8 cellular contexts compared by ENCODE assay signal in the genomic region with DNA sequence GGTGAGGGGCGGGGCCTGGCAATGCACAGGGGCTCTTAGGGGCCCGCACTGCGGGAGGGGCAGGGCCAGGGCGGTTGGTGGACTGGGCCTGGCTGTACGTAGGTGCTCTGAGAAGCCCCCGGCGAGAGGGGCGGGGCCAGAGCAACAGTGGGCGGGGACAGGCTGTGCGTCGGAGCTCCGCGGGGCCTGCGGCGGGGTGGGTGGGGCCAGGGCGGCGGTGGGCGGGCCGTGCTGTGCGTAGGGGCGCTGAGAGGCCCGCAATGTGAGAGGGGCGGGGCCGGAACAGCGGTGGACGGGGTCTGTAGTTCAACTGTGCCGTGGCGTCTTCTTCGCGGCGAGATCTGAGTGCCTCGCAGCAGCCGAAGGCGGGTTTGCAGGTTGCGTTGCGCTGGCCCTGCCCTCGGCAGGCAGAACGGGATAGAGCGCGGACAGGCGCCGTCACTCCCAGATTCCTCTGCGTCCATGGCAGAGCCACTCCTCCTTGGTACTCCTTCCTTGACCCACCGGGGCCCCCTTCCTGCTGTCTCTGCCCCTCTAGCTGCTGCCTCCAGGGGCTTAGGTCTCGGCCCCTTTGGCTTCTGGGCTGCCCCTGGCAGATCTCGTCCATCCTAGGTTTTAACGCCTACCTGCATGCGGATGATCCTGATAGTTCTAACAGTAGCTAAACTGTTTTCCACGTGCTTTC. TPM values are rescaled to one million over a fixed set of nuclear protein-coding genes. Genes with fewer than 3 reads are reported as not detected.
DNase-seq lines count a peak whose midpoint lies in the region; ATAC-seq and TF ChIP-seq lines count a peak whose summit lies in the region.

No MANE protein-coding gene starts in this region.

- peak overlapping the region; percentile 22 for H3K27ac ChIP-seq in endodermal cell (ENCODE audit: low read depth, low read length)

- DNase-seq in Caco-2 = peak; percentile 98
- DNase-seq in HT-29 (ENCODE audit: low spot score) = peak; percentile 96
- DNase-seq in NOMO-1 treated with DMSO at 0.1 percent for 48 hours (lab: John Stamatoyannopoulos, UW; ENCODE audit: unreplicated experiment) = peak; percentile 87
- peak; percentile 96 for DNase-seq in activated CD8-positive, alpha-beta memory T cell treated with anti-CD3 and anti-CD28 coated beads, Interleukin-2, amount 10 ng/mL, durations not matched to agents 7 days and 5 days
- peak; percentile 99 for DNase-seq in endodermal cell
- peak; percentile 78 for DNase-seq in midbrain (lab: John Stamatoyannopoulos, UW)
- peak; percentile 92 to 94 for DNase-seq in stimulated activated CD8-positive, alpha-beta memory T cell treated with anti-CD3 and anti-CD28 coated beads, Interleukin-15, amount 100 ng/mL, for 4 hours (ENCODE audit: low read depth in 2 of 2)

- no peaks in the 10 kb centered on the region for H3K9me3 Mint-ChIP-seq in Caco-2 (ENCODE audit: unreplicated experiment)
- H3K9me3 Mint-ChIP-seq in activated CD8-positive, alpha-beta memory T cell treated with anti-CD3 and anti-CD28 coated beads, Interleukin-2, amount 10 ng/mL, durations not matched to agents 7 days and 5 days (ENCODE audit: low read depth) = no peaks in the 10 kb centered on the region
- no peaks in the 10 kb centered on the region for H3K9me3 Mint-ChIP-seq in endodermal cell

- POLR2A ChIA-PET in Caco-2 (lab: Charles Lee) = interaction anchor here (0.5 to 1.5 kb wide), 11 partner anchors 12 to 830 kb away, joined by 3 to 8 read pairs (median 4); partner anchors contain the start of gene POP4

- no TSS peak for BruUV-seq in Caco-2 (replicated peaks; lab: Mats Ljungman, UMichigan)

- peak in 1 of 2 experiments; percentile 1 for TF ChIP-seq CTCF in Caco-2 (IDR thresholded peaks at IDR 0.05; ENCODE audit: insufficient read depth in 1 of 2, low read depth in 1 of 2, low read length in 1 of 2, severe bottlenecking in 1 of 2, unreplicated experiment in 1 of 2)
- TF ChIP-seq CTCF in endodermal cell (conservative IDR thresholded peaks at IDR 0.05) = peak; percentile 11

- peak; percentile 56 for ATAC-seq in GM21367 (IDR thresholded peaks at IDR 0.05; ENCODE audit: unreplicated experiment)
- peak; percentile 85 for ATAC-seq in activated CD8-positive, alpha-beta memory T cell treated with anti-CD3 and anti-CD28 coated beads, Interleukin-2, amount 10 ng/mL, durations not matched to agents 7 days and 5 days

- whole genome bisulfite sequencing in endodermal cell (ENCODE audit: insufficient coverage in 1 of 2, insufficient read length in 1 of 2), 2 experiments = 0% methylated on average over 25 to 49 of the region's 49 CpGs

- no peaks in the 10 kb centered on the region for H3K36me3 ChIP-seq in Caco-2 (ENCODE audit: control insufficient read depth, insufficient read depth, low read length)
- no peaks in the 10 kb centered on the region for H3K36me3 ChIP-seq in endodermal cell (ENCODE audit: control insufficient read depth, insufficient read depth, low read length)

- intact Hi-C loops in Caco-2 (cut with micrococcal nuclease; ENCODE audit: unreplicated experiment) = loop anchor here (1.0 kb wide), 2 partner anchors 26 to 34 kb away; partner anchors contain the start of gene CCNE1

- CTCF ChIA-PET in Caco-2 (lab: Charles Lee) = interaction anchor here (0.5 to 2.5 kb wide), 14 partner anchors 13 to 593 kb away, joined by 3 to 11 read pairs (median 4); no protein-coding TSS in a partner anchor
- CTCF ChIA-PET in activated CD8-positive, alpha-beta memory T cell treated with anti-CD3 and anti-CD28 coated beads, Interleukin-2, amount 10 ng/mL, durations not matched to agents 7 days and 5 days (lab: Charles Lee) = interaction anchor here (0.7 to 2.8 kb wide), 10 partner anchors 10 to 115 kb away, joined by 3 to 17 read pairs (median 4); no protein-coding TSS in a partner anchor

- H3K36me3 Mint-ChIP-seq in Caco-2 (ENCODE audit: insufficient read depth, unreplicated experiment) (peaks cover 8% of the 10 kb centered on the region), endodermal cell (ENCODE audit: low read depth) (no peaks in the 10 kb centered on the region)
- H3K36me3 Mint-ChIP-seq in activated CD8-positive, alpha-beta memory T cell treated with anti-CD3 and anti-CD28 coated beads, Interleukin-2, amount 10 ng/mL, durations not matched to agents 7 days and 5 days = no peaks in the 10 kb centered on the region

- H3K4me3 ChIP-seq in Caco-2 (ENCODE audit: low read depth, low read length) (peak overlapping the region; percentile 63), endodermal cell (ENCODE audit: low read length) (peak overlapping the region; percentile 89)

- H3K27me3 Mint-ChIP-seq in Caco-2 (ENCODE audit: insufficient read depth, unreplicated experiment) (no peaks in the 10 kb centered on the region), endodermal cell (ENCODE audit: insufficient read depth) (peaks cover 36% of the 10 kb centered on the region)
- peaks cover 24% of the 10 kb centered on the region for H3K27me3 Mint-ChIP-seq in activated CD8-positive, alpha-beta memory T cell treated with anti-CD3 and anti-CD28 coated beads, Interleukin-2, amount 10 ng/mL, durations not matched to agents 7 days and 5 days

- peak overlapping the region; percentile 85 for H3K27ac Mint-ChIP-seq in Caco-2 (ENCODE audit: unreplicated experiment)
- H3K27ac Mint-ChIP-seq in activated CD8-positive, alpha-beta memory T cell treated with anti-CD3 and anti-CD28 coated beads, Interleukin-2, amount 10 ng/mL, durations not matched to agents 7 days and 5 days = peak overlapping the region; percentile 87
- peak overlapping the region; percentile 88 for H3K27ac Mint-ChIP-seq in endodermal cell

- no peak overlapping the region for H3K9ac ChIP-seq in endodermal cell (ENCODE audit: extremely low read depth, low read length, poor library complexity, severe bottlenecking)

- H3K9me3 ChIP-seq in Caco-2 = no peaks in the 10 kb centered on the region
- no peaks in the 10 kb centered on the region for H3K9me3 ChIP-seq in endodermal cell (ENCODE audit: control insufficient read depth, low read length)

- H3K27me3 ChIP-seq in Caco-2 (replicated peaks; ENCODE audit: control insufficient read depth, insufficient read depth, low read length) (no peaks in the 10 kb centered on the region), endodermal cell (ENCODE audit: control insufficient read depth, insufficient read depth, low read length, poor library complexity, severe bottlenecking) (peaks cover 29% of the 10 kb centered on the region)

- peaks cover 43% of the 10 kb centered on the region for H3K4me1 ChIP-seq in Caco-2
- H3K4me1 ChIP-seq in endodermal cell (ENCODE audit: control insufficient read depth, insufficient read depth, low read length) = no peaks in the 10 kb centered on the region

- H3K4me1 Mint-ChIP-seq in Caco-2 (ENCODE audit: low read depth, unreplicated experiment) = peaks cover 37% of the 10 kb centered on the region
- peaks cover 14% of the 10 kb centered on the region for H3K4me1 Mint-ChIP-seq in activated CD8-positive, alpha-beta memory T cell treated with anti-CD3 and anti-CD28 coated beads, Interleukin-2, amount 10 ng/mL, durations not matched to agents 7 days and 5 days
- peaks cover 6% of the 10 kb centered on the region for H3K4me1 Mint-ChIP-seq in endodermal cell

- peak overlapping the region; percentile 89 for H3K4me3 Mint-ChIP-seq in Caco-2 (ENCODE audit: unreplicated experiment)
- peak overlapping the region; percentile 86 for H3K4me3 Mint-ChIP-seq in activated CD8-positive, alpha-beta memory T cell treated with anti-CD3 and anti-CD28 coated beads, Interleukin-2, amount 10 ng/mL, durations not matched to agents 7 days and 5 days
- H3K4me3 Mint-ChIP-seq in endodermal cell = peak overlapping the region; percentile 78

RNA-seq across cellular contexts. Expression of gene CCNE1, which starts 33.2 kb away (rescaled TPM):
- total RNA-seq in Caco-2 (2022) (29.7 and 33.2 TPM in 2 replicates), endodermal cell (10 to 100 TPM; 33.3 to 34.9 TPM)
- 20.1 and 29.1 TPM in 2 replicates for total RNA-seq in HT-29 (2014; rRNA removed; shearing (Covaris generic))
- total RNA-seq in activated CD8-positive, alpha-beta memory T cell treated with anti-CD3 and anti-CD28 coated beads, Interleukin-2, amount 10 ng/mL, durations not matched to agents 7 days and 5 days = 10 to 100 TPM; 27.4 to 28.6 TPM
- polyA plus RNA-seq in endodermal cell (2013, experiment 1 of 2) = 16.2 TPM
- 15.1 TPM for polyA plus RNA-seq in endodermal cell (2013, experiment 2 of 2)

Comparison
In these comparisons a context has a peak if more than half of its experiments do, and no peak if none do; other contexts are left out.
1. Peak in every context shown above with its lines: DNase-seq, ATAC-seq, H3K4me3 ChIP-seq and H3K27ac ChIP-seq.